Comparison of ENCODE assay signal across 9 cellular contexts in the genomic region with DNA sequence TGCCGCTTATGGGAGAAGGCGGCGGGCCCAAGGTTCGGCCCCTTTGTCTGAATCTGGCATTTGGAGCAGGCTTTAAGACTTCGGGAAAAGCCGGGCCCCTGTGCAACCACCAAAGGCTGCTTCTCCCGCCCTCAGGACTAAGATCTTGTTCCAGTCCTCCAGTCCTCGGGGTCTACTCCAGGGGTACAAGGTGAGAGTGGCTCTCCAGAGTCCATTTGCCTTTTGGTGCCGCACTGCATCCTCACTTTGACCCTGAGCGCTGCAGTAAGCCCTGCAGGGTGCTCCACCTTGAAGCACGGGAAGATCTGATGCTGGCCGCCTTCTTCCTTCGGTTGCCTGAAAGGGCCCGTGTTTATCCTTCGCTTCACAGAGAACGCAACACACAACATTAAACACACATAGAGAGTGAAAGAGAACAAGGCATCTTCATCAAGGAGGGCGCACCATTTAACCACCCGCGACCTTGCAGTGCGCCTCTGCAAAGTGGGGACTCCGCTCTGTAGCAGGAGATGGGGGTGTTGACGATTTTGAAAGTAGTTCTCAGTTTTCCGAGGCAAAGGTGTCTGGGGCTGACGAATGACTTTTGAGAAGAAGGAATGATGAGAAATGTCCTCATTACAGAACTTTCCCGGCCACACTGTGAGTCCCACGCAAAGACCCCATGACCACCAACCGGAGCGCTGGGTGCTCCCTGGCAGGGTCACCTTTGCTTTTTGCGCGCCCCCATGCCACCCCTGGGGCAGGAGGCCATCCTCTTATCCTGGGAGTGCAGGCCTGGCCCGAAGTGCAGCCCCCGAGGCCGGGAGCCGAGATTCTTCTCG. TPM values are rescaled to one million over a fixed set of nuclear protein-coding genes. Genes with fewer than 3 reads are reported as not detected.
A peak's percentile ranks its signal among the peaks of the same experiment; 100 is the strongest.
DNase-seq lines count a peak whose midpoint lies in the region; ATAC-seq and TF ChIP-seq lines count a peak whose summit lies in the region.
"Had no signal": no experiment of that assay in that cellular context is flagged by ENCODE, and none has a peak within 500 bp of the region (broad histone marks: within the 10 kb centered on the region; RNA-seq: fewer than 3 reads in every experiment).

No MANE protein-coding gene starts in this region.

- peak overlapping the region; percentile 59 to 75 (median 69) for H3K4me3 Mint-ChIP-seq in T-cell

- peak overlapping the region; percentile 76 to 86 (median 77) for H3K9ac ChIP-seq in skeletal muscle tissue (ENCODE audit: low read depth in 1 of 3, low read length in 3 of 3)

- H3K4me3 ChIP-seq in GM12864 (ENCODE audit: low read depth, low read length) (peak overlapping the region; percentile 61), gastroesophageal sphincter (peak overlapping the region; percentile 87 to 96), skeletal muscle tissue (ENCODE audit: low read length in 3 of 3) (peak overlapping the region; percentile 74 to 82 (median 80))

- TF ChIP-seq EP300 in gastroesophageal sphincter (IDR thresholded peaks at IDR 0.05): no peak

- TF ChIP-seq CTCF in GM12864 (IDR thresholded peaks at IDR 0.05; ENCODE audit: low read depth, low read length, missing control alignments): no peak
- no peak for TF ChIP-seq CTCF in gastroesophageal sphincter (IDR thresholded peaks at IDR 0.05)
- TF ChIP-seq CTCF in GM10248 (IDR thresholded peaks at IDR 0.05; ENCODE audit: control extremely low read depth, extremely low read depth, low read depth, missing control alignments): no peak

- WGBS in gastroesophageal sphincter (ENCODE audit: low coverage in 1 of 2), 2 donors: 64% methylated on average over 12 of the region's 35 CpGs; no CpG with 5 or more reads in 1 of the 2 donors

- no peaks in the 10 kb centered on the region for H3K9me3 ChIP-seq in gastroesophageal sphincter
- no peaks in the 10 kb centered on the region for H3K9me3 ChIP-seq in skeletal muscle tissue (ENCODE audit: control insufficient read depth in 3 of 3, low read length in 3 of 3)

- H3K36me3 Mint-ChIP-seq in T-cell: no peaks in the 10 kb centered on the region

- CTCF ChIA-PET in T-cell (lab: Charles Lee) (interaction anchor here in 1 of 2 donors (0.5 kb wide), 1 partner anchor 331 kb away, joined by 4 read pairs; a partner anchor contains a TSS), GM10248 (lab: Yijun Ruan, JAX) (no interaction called here)

- H3K27me3 ChIP-seq in gastroesophageal sphincter: no peaks in the 10 kb centered on the region
- H3K27me3 ChIP-seq in skeletal muscle tissue (ENCODE audit: control insufficient read depth in 3 of 3, insufficient read depth in 3 of 3, low read length in 3 of 3): no peaks in the 10 kb centered on the region

- peaks cover 0 to 12% of the 10 kb centered on the region in 2 donors for H3K27me3 Mint-ChIP-seq in T-cell

- TF ChIP-seq POLR2A in gastroesophageal sphincter (IDR thresholded peaks at IDR 0.05): no peak

- H3K4me1 Mint-ChIP-seq in T-cell: peaks cover 8 to 16% (median 9%) of the 10 kb centered on the region in 3 donors

- no peak overlapping the region for H3K27ac Mint-ChIP-seq in T-cell

- DNase-seq in GM12864 (ENCODE audit: low read depth): no peak
- DNase-seq in T-cell: no peak
- no peak for DNase-seq in KG1 (lab: John Stamatoyannopoulos, UW)
- no peak for DNase-seq in SHP77 treated with DMSO at 0.1 percent for 48 hours (lab: John Stamatoyannopoulos, UW)
- DNase-seq in GM10248 (ENCODE audit: extremely low spot score): no peak
- DNase-seq: NCI-H2081 treated with DMSO at 0.1 percent for 48 hours had no signal

- H3K4me1 ChIP-seq in gastroesophageal sphincter: peaks cover 0 to 24% (median 8%) of the 10 kb centered on the region in 3 donors
- H3K4me1 ChIP-seq in skeletal muscle tissue (ENCODE audit: control insufficient read depth in 3 of 3, insufficient read depth in 3 of 3, low read length in 3 of 3): peaks cover 7 to 11% (median 9%) of the 10 kb centered on the region in 3 donors

- ATAC-seq in T-cell (replicated peaks in 1 of 4) (no peak), gastroesophageal sphincter (no peak), HG02885 (IDR thresholded peaks at IDR 0.05; ENCODE audit: poor library complexity, unreplicated experiment) (no peak)

- H3K9me3 Mint-ChIP-seq in T-cell: no peaks in the 10 kb centered on the region

- no peaks in the 10 kb centered on the region for H3K36me3 ChIP-seq in gastroesophageal sphincter
- H3K36me3 ChIP-seq in skeletal muscle tissue (ENCODE audit: control insufficient read depth in 3 of 3, insufficient read depth in 3 of 3, low read length in 3 of 3): peaks cover 0 to 16% (median 3%) of the 10 kb centered on the region in 3 donors

- peak overlapping the region in 2 of 4 donors; percentile 72 to 85 for H3K27ac ChIP-seq in gastroesophageal sphincter
- H3K27ac ChIP-seq in skeletal muscle tissue (ENCODE audit: low read depth, low read length): no peak overlapping the region

- POLR2A ChIA-PET in T-cell (lab: Charles Lee): no interaction called here
- POLR2A ChIA-PET in GM10248 (lab: Yijun Ruan, JAX): interaction anchor here (0.6 kb wide), 1 partner anchor 330 kb away, joined by 9 read pairs; no protein-coding TSS in a partner anchor

RNA-seq across cellular contexts. Expression of a gene that starts 1.0 kb away (rescaled TPM):
- total RNA-seq in T-cell: 1 to 10 TPM in 3 of 5 donors, under 1 TPM in 2; 0.28 to 1.3 (median 1.1) TPM
- 10 to 100 TPM in 2 of 4 donors, 1 to 10 TPM in 2; 5.0 to 15.3 (median 10.5) TPM for total RNA-seq in gastroesophageal sphincter
- total RNA-seq in skeletal muscle tissue: 1.0 TPM

RNA-seq across cellular contexts. Expression of a gene that starts 25.3 kb away (rescaled TPM):
- total RNA-seq in T-cell (10 to 100 TPM; 48.4 to 70.6 (median 59.3) TPM), gastroesophageal sphincter (10 to 100 TPM; 46.8 to 53.2 (median 49.7) TPM), skeletal muscle tissue (30.8 TPM)
